1 cellular context compared by ENCODE assay signal in the genomic region with DNA sequence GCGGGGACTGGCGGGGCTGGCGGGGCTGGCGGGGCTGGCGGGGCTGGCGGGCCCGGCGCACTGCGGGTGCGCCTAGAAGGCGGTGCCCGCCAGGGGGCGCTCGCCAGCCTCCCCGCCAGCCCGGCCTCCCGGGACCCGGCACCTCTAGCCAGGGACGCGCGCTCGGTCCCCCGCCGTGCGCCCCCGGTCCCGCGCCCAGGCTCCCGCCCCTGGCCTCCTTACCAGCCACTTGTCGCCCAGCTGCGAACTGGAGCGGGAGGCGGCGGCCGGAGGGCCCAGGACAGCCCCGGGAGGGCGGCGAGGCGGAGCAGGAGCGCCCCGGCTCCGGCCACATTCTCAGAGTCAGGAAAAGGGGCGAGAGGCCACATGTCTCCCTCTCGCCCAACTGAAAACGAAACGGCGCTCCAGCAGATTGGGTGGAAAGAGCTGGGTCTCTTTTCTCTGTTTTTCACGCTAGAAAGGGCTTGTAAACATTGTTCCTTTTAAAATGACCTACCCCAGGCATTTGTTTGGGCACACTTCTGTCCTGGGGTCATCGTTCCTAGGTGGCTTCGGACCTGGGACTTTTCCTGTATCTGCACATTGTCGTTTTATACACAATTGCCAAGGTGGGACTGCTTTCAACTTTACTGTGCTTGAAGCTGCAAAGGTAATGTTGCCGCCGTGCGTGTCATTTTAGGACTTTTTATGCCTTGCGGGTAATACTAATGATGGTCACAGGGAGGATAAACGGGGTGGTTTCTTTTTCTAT.
TF ChIP-seq lines count a peak whose summit lies in the region.

No MANE protein-coding gene starts in this region.

TF ChIP-seq in K562, 482 proteins besides CTCF, POLR2A, EP300 and RAD21 (continued from another document and continues in another):
- TF ChIP-seq, protein P1, sequence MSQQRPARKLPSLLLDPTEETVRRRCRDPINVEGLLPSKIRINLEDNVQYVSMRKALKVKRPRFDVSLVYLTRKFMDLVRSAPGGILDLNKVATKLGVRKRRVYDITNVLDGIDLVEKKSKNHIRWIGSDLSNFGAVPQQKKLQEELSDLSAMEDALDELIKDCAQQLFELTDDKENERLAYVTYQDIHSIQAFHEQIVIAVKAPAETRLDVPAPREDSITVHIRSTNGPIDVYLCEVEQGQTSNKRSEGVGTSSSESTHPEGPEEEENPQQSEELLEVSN (IDR thresholded peaks at IDR 0.05; ENCODE audit: borderline replicate concordance in 1 of 2, extremely low read depth in 1 of 2, insufficient read depth in 1 of 2, insufficient read length in 1 of 2, low read depth in 1 of 2, low read length in 1 of 2, poor library complexity in 1 of 2, severe bottlenecking in 1 of 2) = peak; percentile 34 to 72
- TF ChIP-seq NEUROD1 (IDR thresholded peaks at IDR 0.05; ENCODE audit: borderline replicate concordance, low read depth, low read length, partially characterized antibody) = no peak
- TF ChIP-seq LCOR (CRISPR knock-in tag; IDR thresholded peaks at IDR 0.05) = no peak
- peak; percentile 81 for TF ChIP-seq RBBP5 (IDR thresholded peaks at IDR 0.05; ENCODE audit: borderline replicate concordance, insufficient read depth, low read length, poor library complexity, severe bottlenecking)
- no peak for TF ChIP-seq ESRRB (CRISPR knock-in tag; IDR thresholded peaks at IDR 0.05; ENCODE audit: borderline replicate concordance)
- no peak for TF ChIP-seq ZNF583 (CRISPR knock-in tag; IDR thresholded peaks at IDR 0.05)
- TF ChIP-seq PCBP1 (IDR thresholded peaks at IDR 0.05; ENCODE audit: low read depth, low read length, poor library complexity, severe bottlenecking) = no peak
- TF ChIP-seq TAF1 (IDR thresholded peaks at IDR 0.05; ENCODE audit: control insufficient read depth, extremely low read depth, insufficient read depth, low read length, severe bottlenecking) = peak; percentile 96
- TF ChIP-seq, protein P2, sequence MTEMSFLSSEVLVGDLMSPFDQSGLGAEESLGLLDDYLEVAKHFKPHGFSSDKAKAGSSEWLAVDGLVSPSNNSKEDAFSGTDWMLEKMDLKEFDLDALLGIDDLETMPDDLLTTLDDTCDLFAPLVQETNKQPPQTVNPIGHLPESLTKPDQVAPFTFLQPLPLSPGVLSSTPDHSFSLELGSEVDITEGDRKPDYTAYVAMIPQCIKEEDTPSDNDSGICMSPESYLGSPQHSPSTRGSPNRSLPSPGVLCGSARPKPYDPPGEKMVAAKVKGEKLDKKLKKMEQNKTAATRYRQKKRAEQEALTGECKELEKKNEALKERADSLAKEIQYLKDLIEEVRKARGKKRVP (CRISPR knock-in tag; IDR thresholded peaks at IDR 0.05) = no peak
- peak; percentile 61; the same call in 1 of the 2 replicates for TF ChIP-seq ZNF197 (CRISPR knock-in tag; IDR thresholded peaks at IDR 0.05; ENCODE audit: low read depth)
- TF ChIP-seq MYNN (IDR thresholded peaks at IDR 0.05) = no peak
- TF ChIP-seq MYNN (CRISPR knock-in tag; IDR thresholded peaks at IDR 0.05) = no peak
- no peak for TF ChIP-seq ZBTB49 (CRISPR knock-in tag; IDR thresholded peaks at IDR 0.05; ENCODE audit: borderline replicate concordance)
- no peak for TF ChIP-seq TOE1 (IDR thresholded peaks at IDR 0.05; ENCODE audit: borderline replicate concordance)
- no peak for TF ChIP-seq TOE1 (CRISPR knock-in tag; IDR thresholded peaks at IDR 0.05; ENCODE audit: borderline replicate concordance, low read depth)
- TF ChIP-seq, protein P3, sequence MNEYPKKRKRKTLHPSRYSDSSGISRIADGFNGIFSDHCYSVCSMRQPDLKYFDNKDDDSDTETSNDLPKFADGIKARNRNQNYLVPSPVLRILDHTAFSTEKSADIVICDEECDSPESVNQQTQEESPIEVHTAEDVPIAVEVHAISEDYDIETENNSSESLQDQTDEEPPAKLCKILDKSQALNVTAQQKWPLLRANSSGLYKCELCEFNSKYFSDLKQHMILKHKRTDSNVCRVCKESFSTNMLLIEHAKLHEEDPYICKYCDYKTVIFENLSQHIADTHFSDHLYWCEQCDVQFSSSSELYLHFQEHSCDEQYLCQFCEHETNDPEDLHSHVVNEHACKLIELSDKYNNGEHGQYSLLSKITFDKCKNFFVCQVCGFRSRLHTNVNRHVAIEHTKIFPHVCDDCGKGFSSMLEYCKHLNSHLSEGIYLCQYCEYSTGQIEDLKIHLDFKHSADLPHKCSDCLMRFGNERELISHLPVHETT (CRISPR knock-in tag; conservative IDR thresholded peaks at IDR 0.05 in 1 of 2, IDR thresholded peaks at IDR 0.05 in 1 of 2) = peak in 1 of 2 experiments; percentile 85; a peak in 2 of 4 replicates
- no peak for TF ChIP-seq STAT5B (CRISPR knock-in tag; IDR thresholded peaks at IDR 0.05)
- TF ChIP-seq U2AF2 (optimal IDR thresholded peaks at IDR 0.05; ENCODE audit: low read depth, low read length) = no peak
- TF ChIP-seq, protein P4, sequence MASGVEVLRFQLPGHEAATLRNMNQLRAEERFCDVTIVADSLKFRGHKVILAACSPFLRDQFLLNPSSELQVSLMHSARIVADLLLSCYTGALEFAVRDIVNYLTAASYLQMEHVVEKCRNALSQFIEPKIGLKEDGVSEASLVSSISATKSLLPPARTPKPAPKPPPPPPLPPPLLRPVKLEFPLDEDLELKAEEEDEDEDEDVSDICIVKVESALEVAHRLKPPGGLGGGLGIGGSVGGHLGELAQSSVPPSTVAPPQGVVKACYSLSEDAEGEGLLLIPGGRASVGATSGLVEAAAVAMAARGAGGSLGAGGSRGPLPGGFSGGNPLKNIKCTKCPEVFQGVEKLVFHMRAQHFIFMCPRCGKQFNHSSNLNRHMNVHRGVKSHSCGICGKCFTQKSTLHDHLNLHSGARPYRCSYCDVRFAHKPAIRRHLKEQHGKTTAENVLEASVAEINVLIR (CRISPR knock-in tag; IDR thresholded peaks at IDR 0.05) = no peak
- TF ChIP-seq TCF7 (IDR thresholded peaks at IDR 0.05; ENCODE audit: borderline replicate concordance) = no peak
- TF ChIP-seq POLR3G (IDR thresholded peaks at IDR 0.05; ENCODE audit: extremely low read depth, insufficient read length, insufficient replicate concordance) = no peak
- TF ChIP-seq MEF2A (IDR thresholded peaks at IDR 0.05; ENCODE audit: control insufficient read depth, low read depth, low read length) = no peak
- TF ChIP-seq, protein P5, sequence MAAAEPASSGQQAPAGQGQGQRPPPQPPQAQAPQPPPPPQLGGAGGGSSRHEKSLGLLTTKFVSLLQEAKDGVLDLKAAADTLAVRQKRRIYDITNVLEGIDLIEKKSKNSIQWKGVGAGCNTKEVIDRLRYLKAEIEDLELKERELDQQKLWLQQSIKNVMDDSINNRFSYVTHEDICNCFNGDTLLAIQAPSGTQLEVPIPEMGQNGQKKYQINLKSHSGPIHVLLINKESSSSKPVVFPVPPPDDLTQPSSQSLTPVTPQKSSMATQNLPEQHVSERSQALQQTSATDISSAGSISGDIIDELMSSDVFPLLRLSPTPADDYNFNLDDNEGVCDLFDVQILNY (CRISPR knock-in tag; IDR thresholded peaks at IDR 0.05) = no peak
- TF ChIP-seq, protein P6, sequence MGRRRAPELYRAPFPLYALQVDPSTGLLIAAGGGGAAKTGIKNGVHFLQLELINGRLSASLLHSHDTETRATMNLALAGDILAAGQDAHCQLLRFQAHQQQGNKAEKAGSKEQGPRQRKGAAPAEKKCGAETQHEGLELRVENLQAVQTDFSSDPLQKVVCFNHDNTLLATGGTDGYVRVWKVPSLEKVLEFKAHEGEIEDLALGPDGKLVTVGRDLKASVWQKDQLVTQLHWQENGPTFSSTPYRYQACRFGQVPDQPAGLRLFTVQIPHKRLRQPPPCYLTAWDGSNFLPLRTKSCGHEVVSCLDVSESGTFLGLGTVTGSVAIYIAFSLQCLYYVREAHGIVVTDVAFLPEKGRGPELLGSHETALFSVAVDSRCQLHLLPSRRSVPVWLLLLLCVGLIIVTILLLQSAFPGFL (CRISPR knock-in tag; IDR thresholded peaks at IDR 0.05) = no peak
- TF ChIP-seq TEAD2 (tag; IDR thresholded peaks at IDR 0.05) = no peak
- TF ChIP-seq GABPB2 (CRISPR knock-in tag; conservative IDR thresholded peaks at IDR 0.05) = no peak; the same call in 1 of the 2 replicates
- peak; percentile 77 for TF ChIP-seq CHD1 (IDR thresholded peaks at IDR 0.05; ENCODE audit: low read length)
- no peak for TF ChIP-seq GABPB1 (CRISPR knock-in tag; IDR thresholded peaks at IDR 0.05)
- peak; percentile 57 to 89 for TF ChIP-seq MAZ (CRISPR knock-in tag; conservative IDR thresholded peaks at IDR 0.05 in 1 of 2, IDR thresholded peaks at IDR 0.05 in 1 of 2)
- TF ChIP-seq CBFA2T3 (IDR thresholded peaks at IDR 0.05) = no peak
- no peak for TF ChIP-seq IRF2 (CRISPR knock-in tag; IDR thresholded peaks at IDR 0.05)
- peak; percentile 77; the same call in 1 of the 2 replicates for TF ChIP-seq KAT7 (CRISPR knock-in tag; IDR thresholded peaks at IDR 0.05; ENCODE audit: borderline replicate concordance)
- TF ChIP-seq CHD4 (IDR thresholded peaks at IDR 0.05; ENCODE audit: insufficient read depth, insufficient replicate concordance, low read depth, low read length, poor library complexity, severe bottlenecking) = no peak
- no peak for TF ChIP-seq NFE2 (IDR thresholded peaks at IDR 0.05; ENCODE audit: low read depth)
- TF ChIP-seq KHSRP (IDR thresholded peaks at IDR 0.05) = no peak
- TF ChIP-seq NUFIP1 (IDR thresholded peaks at IDR 0.05; ENCODE audit: partially characterized antibody) = no peak
- TF ChIP-seq CBX8 (IDR thresholded peaks at IDR 0.05; ENCODE audit: borderline replicate concordance, extremely low read depth, low read depth, low read length, poor library complexity, severe bottlenecking) = no peak
- TF ChIP-seq, protein P7, sequence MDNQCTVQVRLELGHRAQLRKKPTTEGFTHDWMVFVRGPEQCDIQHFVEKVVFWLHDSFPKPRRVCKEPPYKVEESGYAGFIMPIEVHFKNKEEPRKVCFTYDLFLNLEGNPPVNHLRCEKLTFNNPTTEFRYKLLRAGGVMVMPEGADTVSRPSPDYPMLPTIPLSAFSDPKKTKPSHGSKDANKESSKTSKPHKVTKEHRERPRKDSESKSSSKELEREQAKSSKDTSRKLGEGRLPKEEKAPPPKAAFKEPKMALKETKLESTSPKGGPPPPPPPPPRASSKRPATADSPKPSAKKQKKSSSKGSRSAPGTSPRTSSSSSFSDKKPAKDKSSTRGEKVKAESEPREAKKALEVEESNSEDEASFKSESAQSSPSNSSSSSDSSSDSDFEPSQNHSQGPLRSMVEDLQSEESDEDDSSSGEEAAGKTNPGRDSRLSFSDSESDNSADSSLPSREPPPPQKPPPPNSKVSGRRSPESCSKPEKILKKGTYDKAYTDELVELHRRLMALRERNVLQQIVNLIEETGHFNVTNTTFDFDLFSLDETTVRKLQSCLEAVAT (IDR thresholded peaks at IDR 0.05) = peak in 1 of 2 experiments; percentile 12; a peak in 1 of 4 replicates
- TF ChIP-seq ARID2 (IDR thresholded peaks at IDR 0.05) = no peak
- TF ChIP-seq CHCHD3 (CRISPR knock-in tag; IDR thresholded peaks at IDR 0.05) = no peak
- TF ChIP-seq ZNF24 (IDR thresholded peaks at IDR 0.05) = no peak
- no peak for TF ChIP-seq ZNF696 (CRISPR knock-in tag; conservative IDR thresholded peaks at IDR 0.05)
- TF ChIP-seq ZNF23 (CRISPR knock-in tag; IDR thresholded peaks at IDR 0.05) = no peak
- TF ChIP-seq ZBTB5 (IDR thresholded peaks at IDR 0.05) = no peak
- TF ChIP-seq ERF (CRISPR knock-in tag; IDR thresholded peaks at IDR 0.05) = no peak
- TF ChIP-seq KDM5B (IDR thresholded peaks at IDR 0.05; ENCODE audit: insufficient replicate concordance, low read depth, low read length) = peak; percentile 86
- TF ChIP-seq ZNF644 (tag; IDR thresholded peaks at IDR 0.05; ENCODE audit: low read depth) = no peak
- no peak for TF ChIP-seq STAG1 (CRISPR knock-in tag; IDR thresholded peaks at IDR 0.05; ENCODE audit: borderline replicate concordance)
- TF ChIP-seq CBFA2T2 (conservative IDR thresholded peaks at IDR 0.05) = no peak
- TF ChIP-seq TAF15 (IDR thresholded peaks at IDR 0.05; ENCODE audit: low read depth, low read length) = no peak
- no peak for TF ChIP-seq NCOA6 (IDR thresholded peaks at IDR 0.05)
- TF ChIP-seq HDAC3 (IDR thresholded peaks at IDR 0.05; ENCODE audit: borderline replicate concordance, partially characterized antibody) = no peak
- TF ChIP-seq SOX6 (IDR thresholded peaks at IDR 0.05) = no peak; the same call in 1 of the 2 replicates
- no peak for TF ChIP-seq SREBF2 (CRISPR knock-in tag; IDR thresholded peaks at IDR 0.05)
- TF ChIP-seq ZNF175 (CRISPR knock-in tag; IDR thresholded peaks at IDR 0.05; ENCODE audit: low read depth) = no peak
- no peak for TF ChIP-seq SETDB1 (IDR thresholded peaks at IDR 0.05; ENCODE audit: low read length)
- no peak for TF ChIP-seq GATAD2A (IDR thresholded peaks at IDR 0.05)
- TF ChIP-seq ZNF12 (CRISPR knock-in tag; IDR thresholded peaks at IDR 0.05) = no peak
- no peak for TF ChIP-seq ZNF212 (CRISPR knock-in tag; IDR thresholded peaks at IDR 0.05)
